1 cellular context compared by ENCODE assay signal in the genomic region with DNA sequence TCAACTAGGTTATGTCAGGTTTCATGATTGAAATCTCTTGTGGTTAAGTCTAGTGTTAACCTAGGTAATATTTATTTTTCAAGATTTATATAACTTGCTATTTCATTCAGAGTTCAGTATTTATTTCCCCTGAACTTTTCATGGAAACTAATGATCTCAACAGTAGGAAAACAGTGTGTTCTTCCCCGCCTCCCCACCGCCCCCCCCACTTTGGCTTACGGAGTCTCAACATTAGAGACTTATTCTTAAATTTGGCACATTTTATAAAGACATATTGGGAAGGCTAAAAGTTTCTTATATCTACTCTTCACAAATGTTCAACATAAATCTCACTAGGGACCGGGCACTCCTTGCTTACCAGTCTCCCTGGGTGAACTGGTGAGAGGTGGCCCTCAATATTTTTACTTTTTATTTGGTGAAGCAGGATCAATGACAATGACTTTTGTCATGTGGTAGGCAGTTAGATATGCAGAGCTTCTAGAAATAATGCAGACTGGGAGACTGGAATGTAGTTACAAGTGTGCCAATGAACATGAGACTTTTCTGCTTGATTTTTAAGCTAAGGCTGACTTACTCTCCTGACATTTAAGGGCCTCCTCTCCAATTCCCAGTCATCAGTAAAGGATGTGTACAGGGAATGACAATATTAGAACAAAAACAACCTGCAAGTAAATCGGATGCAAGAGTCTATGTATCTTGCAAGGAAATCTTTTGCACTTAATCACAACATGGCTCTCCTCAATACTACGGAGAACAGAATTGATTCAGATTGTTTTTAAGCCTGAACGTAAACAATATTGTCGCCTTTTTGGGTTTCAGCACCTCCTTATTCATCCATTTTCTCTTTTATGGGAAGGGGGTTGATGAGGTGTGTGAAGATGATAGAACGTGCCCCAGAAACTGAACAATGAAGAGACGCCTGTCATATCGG.
TF ChIP-seq lines count a peak whose summit lies in the region.

No MANE protein-coding gene starts in this region.

TF ChIP-seq in K562, 482 proteins besides CTCF, POLR2A, EP300 and RAD21 (continued from another document):
- TF ChIP-seq, protein P1, sequence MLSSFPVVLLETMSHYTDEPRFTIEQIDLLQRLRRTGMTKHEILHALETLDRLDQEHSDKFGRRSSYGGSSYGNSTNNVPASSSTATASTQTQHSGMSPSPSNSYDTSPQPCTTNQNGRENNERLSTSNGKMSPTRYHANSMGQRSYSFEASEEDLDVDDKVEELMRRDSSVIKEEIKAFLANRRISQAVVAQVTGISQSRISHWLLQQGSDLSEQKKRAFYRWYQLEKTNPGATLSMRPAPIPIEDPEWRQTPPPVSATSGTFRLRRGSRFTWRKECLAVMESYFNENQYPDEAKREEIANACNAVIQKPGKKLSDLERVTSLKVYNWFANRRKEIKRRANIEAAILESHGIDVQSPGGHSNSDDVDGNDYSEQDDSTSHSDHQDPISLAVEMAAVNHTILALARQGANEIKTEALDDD (IDR thresholded peaks at IDR 0.05), result peak; percentile 72
- TF ChIP-seq, protein P2, sequence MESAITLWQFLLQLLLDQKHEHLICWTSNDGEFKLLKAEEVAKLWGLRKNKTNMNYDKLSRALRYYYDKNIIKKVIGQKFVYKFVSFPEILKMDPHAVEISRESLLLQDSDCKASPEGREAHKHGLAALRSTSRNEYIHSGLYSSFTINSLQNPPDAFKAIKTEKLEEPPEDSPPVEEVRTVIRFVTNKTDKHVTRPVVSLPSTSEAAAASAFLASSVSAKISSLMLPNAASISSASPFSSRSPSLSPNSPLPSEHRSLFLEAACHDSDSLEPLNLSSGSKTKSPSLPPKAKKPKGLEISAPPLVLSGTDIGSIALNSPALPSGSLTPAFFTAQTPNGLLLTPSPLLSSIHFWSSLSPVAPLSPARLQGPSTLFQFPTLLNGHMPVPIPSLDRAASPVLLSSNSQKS (CRISPR knock-in tag; IDR thresholded peaks at IDR 0.05), result no peak
- TF ChIP-seq PURB (CRISPR knock-in tag; IDR thresholded peaks at IDR 0.05; ENCODE audit: low read depth) (no peak), SIN3A (IDR thresholded peaks at IDR 0.05; ENCODE audit: borderline replicate concordance in 2 of 2, control insufficient read depth in 1 of 2, low read depth in 2 of 2, low read length in 2 of 2) (0 out of 4 replicates have a peak, but pooled peaks of 1 of the 2 experiments have one; percentile 4), RBM22 (IDR thresholded peaks at IDR 0.05; ENCODE audit: low read depth, low read length, poor library complexity, severe bottlenecking) (no peak), KDM1A (IDR thresholded peaks at IDR 0.05) (peak; percentile 66 to 74), SMARCB1 (IDR thresholded peaks at IDR 0.05; ENCODE audit: insufficient read length, low read depth) (no peak), SIN3B (IDR thresholded peaks at IDR 0.05; ENCODE audit: low read depth) (no peak), U2AF1 (optimal IDR thresholded peaks at IDR 0.05; ENCODE audit: low read depth, low read length) (no peak), FOXJ2 (tag; IDR thresholded peaks at IDR 0.05) (0 out of 2 replicates have a peak, but pooled peaks have one; percentile 32), ZNF445 (CRISPR knock-in tag; IDR thresholded peaks at IDR 0.05; ENCODE audit: low read depth) (no peak), SPI1 (IDR thresholded peaks at IDR 0.05; ENCODE audit: borderline replicate concordance, low read depth, low read length) (no peak)
- TF ChIP-seq, protein P3, sequence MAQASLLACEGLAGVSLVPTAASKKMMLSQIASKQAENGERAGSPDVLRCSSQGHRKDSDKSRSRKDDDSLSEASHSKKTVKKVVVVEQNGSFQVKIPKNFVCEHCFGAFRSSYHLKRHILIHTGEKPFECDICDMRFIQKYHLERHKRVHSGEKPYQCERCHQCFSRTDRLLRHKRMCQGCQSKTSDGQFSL (CRISPR knock-in tag; IDR thresholded peaks at IDR 0.05), result 0 out of 2 replicates have a peak, but pooled peaks have one; percentile 13
- TF ChIP-seq, protein P3 (tag; IDR thresholded peaks at IDR 0.05), result no peak; a peak in 2 of 4 replicates
- TF ChIP-seq, protein P4, sequence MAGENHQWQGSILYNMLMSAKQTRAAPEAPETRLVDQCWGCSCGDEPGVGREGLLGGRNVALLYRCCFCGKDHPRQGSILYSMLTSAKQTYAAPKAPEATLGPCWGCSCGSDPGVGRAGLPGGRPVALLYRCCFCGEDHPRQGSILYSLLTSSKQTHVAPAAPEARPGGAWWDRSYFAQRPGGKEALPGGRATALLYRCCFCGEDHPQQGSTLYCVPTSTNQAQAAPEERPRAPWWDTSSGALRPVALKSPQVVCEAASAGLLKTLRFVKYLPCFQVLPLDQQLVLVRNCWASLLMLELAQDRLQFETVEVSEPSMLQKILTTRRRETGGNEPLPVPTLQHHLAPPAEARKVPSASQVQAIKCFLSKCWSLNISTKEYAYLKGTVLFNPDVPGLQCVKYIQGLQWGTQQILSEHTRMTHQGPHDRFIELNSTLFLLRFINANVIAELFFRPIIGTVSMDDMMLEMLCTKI (IDR thresholded peaks at IDR 0.05; ENCODE audit: partially characterized antibody), result no peak
- TF ChIP-seq, protein P5, sequence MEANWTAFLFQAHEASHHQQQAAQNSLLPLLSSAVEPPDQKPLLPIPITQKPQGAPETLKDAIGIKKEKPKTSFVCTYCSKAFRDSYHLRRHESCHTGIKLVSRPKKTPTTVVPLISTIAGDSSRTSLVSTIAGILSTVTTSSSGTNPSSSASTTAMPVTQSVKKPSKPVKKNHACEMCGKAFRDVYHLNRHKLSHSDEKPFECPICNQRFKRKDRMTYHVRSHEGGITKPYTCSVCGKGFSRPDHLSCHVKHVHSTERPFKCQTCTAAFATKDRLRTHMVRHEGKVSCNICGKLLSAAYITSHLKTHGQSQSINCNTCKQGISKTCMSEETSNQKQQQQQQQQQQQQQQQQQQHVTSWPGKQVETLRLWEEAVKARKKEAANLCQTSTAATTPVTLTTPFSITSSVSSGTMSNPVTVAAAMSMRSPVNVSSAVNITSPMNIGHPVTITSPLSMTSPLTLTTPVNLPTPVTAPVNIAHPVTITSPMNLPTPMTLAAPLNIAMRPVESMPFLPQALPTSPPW (CRISPR knock-in tag; IDR thresholded peaks at IDR 0.05), result peak; percentile 38
- TF ChIP-seq, protein P6, sequence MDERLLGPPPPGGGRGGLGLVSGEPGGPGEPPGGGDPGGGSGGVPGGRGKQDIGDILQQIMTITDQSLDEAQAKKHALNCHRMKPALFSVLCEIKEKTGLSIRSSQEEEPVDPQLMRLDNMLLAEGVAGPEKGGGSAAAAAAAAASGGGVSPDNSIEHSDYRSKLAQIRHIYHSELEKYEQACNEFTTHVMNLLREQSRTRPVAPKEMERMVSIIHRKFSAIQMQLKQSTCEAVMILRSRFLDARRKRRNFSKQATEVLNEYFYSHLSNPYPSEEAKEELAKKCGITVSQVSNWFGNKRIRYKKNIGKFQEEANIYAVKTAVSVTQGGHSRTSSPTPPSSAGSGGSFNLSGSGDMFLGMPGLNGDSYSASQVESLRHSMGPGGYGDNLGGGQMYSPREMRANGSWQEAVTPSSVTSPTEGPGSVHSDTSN (CRISPR knock-in tag; IDR thresholded peaks at IDR 0.05; ENCODE audit: low read depth), result no peak
- TF ChIP-seq, protein P6 (tag; conservative IDR thresholded peaks at IDR 0.05; ENCODE audit: low read depth), result 0 out of 2 replicates have a peak, but pooled peaks have one; percentile 4
